8 cellular contexts compared by ENCODE assay signal in genomic region chr2:84970266-84970955, GRCh38. TPM values are rescaled to one million over a fixed set of nuclear protein-coding genes. Genes with fewer than 3 reads are reported as not detected.
DNase-seq lines count a peak whose midpoint lies in the region; ATAC-seq and TF ChIP-seq lines count a peak whose summit lies in the region.

No MANE protein-coding gene starts in this region.

- peak overlapping the region; percentile 96 for H3K27ac Mint-ChIP-seq in osteocyte (ENCODE audit: unreplicated experiment)

- H3K9me3 ChIP-seq in BLaER1 (no peaks in the 10 kb centered on the region), tibial artery (no peaks in the 10 kb centered on the region)

- no peaks in the 10 kb centered on the region for H3K27me3 Mint-ChIP-seq in osteocyte (ENCODE audit: unreplicated experiment)

- H3K27me3 ChIP-seq in BLaER1 (no peaks in the 10 kb centered on the region), tibial artery (no peaks in the 10 kb centered on the region)

- H3K4me1 ChIP-seq in BLaER1 (peaks cover 46% of the 10 kb centered on the region), tibial artery (peaks cover 0 to 46% (median 28%) of the 10 kb centered on the region in 4 donors)

- peak; percentile 45 for DNase-seq in RKO (ENCODE audit: low spot score)
- DNase-seq in activated naive CD4-positive, alpha-beta T cell treated with Interleukin-2 at 50 U/mL for 16 hours: peak; percentile 62
- peak; percentile 18 to 76 (median 53) for DNase-seq in head of caudate nucleus
- peak; percentile 89 for DNase-seq in osteocyte (ENCODE audit: extremely low spot score, unreplicated experiment)
- peak; percentile 58 to 77 for DNase-seq in tibial artery

- H3K4me3 ChIP-seq in BLaER1: peak overlapping the region; percentile 81
- H3K4me3 ChIP-seq in tibial artery: peak overlapping the region; percentile 75 to 85

- H3K36me3 Mint-ChIP-seq in osteocyte (ENCODE audit: unreplicated experiment): peaks cover 3% of the 10 kb centered on the region

- no peaks in the 10 kb centered on the region for H3K9me3 Mint-ChIP-seq in osteocyte (ENCODE audit: unreplicated experiment)

- H3K4me1 Mint-ChIP-seq in osteocyte (ENCODE audit: unreplicated experiment): peaks cover 46% of the 10 kb centered on the region

- peaks cover 38% of the 10 kb centered on the region for H4K20me1 ChIP-seq in BLaER1

- ATAC-seq in GM19043 (IDR thresholded peaks at IDR 0.05; ENCODE audit: low read depth, unreplicated experiment) (peak; percentile 30), HG03280 (IDR thresholded peaks at IDR 0.05; ENCODE audit: unreplicated experiment) (peak; percentile 45)

- peak overlapping the region; percentile 91 for H3K4me3 Mint-ChIP-seq in osteocyte (ENCODE audit: unreplicated experiment)

- peak overlapping the region; percentile 97 for H3K27ac ChIP-seq in BLaER1
- H3K27ac ChIP-seq in tibial artery: peak overlapping the region; percentile 95 to 96

- peak overlapping the region; percentile 93 for H3K9ac ChIP-seq in BLaER1

- no peak for TF ChIP-seq CTCF in osteocyte (IDR thresholded peaks at IDR 0.05)
- TF ChIP-seq CTCF in tibial artery (IDR thresholded peaks at IDR 0.05): no peak

- H3K36me3 ChIP-seq in BLaER1 (peaks cover 25% of the 10 kb centered on the region), tibial artery (peaks cover 0 to 9% (median 8%) of the 10 kb centered on the region in 3 donors)

- intact Hi-C loops in head of caudate nucleus (cut with DNase I) (no loop called here), tibial artery (cut with DNase I; ENCODE audit: low total_unique reads) (loop anchor here (10.0 kb wide), 1 partner anchor 164 kb away; the partner anchor contains the start of gene TCF7L1)

- peak overlapping the region; percentile 86 for H3K4me2 ChIP-seq in BLaER1

RNA-seq across cellular contexts. Expression of gene KCMF1, which starts 0.6 kb away (rescaled TPM):
- 67.2 and 73.2 TPM in 2 replicates for total RNA-seq in osteocyte

Comparison
In these comparisons a context has a peak if more than half of its experiments do, and no peak if none do; other contexts are left out.
1. Peak in every context shown above with its lines: DNase-seq, ATAC-seq, H3K4me3 ChIP-seq and H3K27ac ChIP-seq.